In the genomic region with DNA sequence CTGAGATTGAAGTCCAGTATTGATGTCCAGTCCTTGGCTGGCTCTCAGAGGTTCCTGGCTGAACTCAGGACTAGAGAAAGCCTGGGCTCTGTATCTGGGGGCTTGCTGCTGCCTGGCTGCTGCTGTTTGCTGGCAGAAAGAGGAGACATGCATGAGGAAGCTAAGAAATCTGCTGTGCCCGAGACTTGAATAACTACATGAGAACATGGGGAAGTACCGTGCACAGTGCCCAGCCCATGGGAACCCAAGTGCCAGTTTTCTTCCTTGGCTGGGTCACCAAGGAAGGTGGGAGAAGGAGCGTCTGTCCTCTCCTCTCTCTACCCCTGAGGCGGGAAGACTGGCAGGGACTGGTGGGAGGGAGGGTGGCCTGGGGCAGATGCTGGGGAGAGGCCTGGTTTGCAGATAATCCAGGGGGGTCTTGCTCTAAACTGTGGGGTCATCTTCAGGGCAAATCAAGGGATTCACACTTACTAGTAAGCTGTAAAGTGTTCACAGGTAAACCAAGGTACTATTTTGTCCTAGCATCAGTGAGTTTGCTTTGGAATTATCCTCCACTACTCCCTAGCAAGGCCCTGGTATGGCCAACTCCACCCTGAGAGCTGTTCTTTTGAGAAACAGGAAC, we compare ENCODE assay signal across 8 cellular contexts. TPM values are rescaled to one million over a fixed set of nuclear protein-coding genes. Genes with fewer than 3 reads are reported as not detected.
DNase-seq lines count a peak whose midpoint lies in the region; ATAC-seq and TF ChIP-seq lines count a peak whose summit lies in the region.
"Had no signal": no experiment of that assay in that cellular context is flagged by ENCODE, and none has a peak within 500 bp of the region (broad histone marks: within the 10 kb centered on the region; RNA-seq: fewer than 3 reads in every experiment).

No MANE protein-coding gene starts in this region.

- H3K4me3 ChIP-seq in ascending aorta (no peak overlapping the region), tibial artery (no peak overlapping the region)

- ATAC-seq in HG03196 (IDR thresholded peaks at IDR 0.05; ENCODE audit: unreplicated experiment) (peak; percentile 46), HG03342 (IDR thresholded peaks at IDR 0.05; ENCODE audit: unreplicated experiment) (no peak)

- H3K36me3 ChIP-seq in ascending aorta (no peaks in the 10 kb centered on the region), tibial artery (no peaks in the 10 kb centered on the region)

- peak overlapping the region; percentile 72 to 86 for H3K27ac ChIP-seq in ascending aorta
- H3K27ac ChIP-seq in tibial artery: peak overlapping the region; percentile 71 to 84

- intact Hi-C loops in ascending aorta (cut with DNase I) (no loop called here), tibial artery (cut with DNase I; ENCODE audit: low total_unique reads) (no loop called here)

- DNase-seq in ascending aorta (ENCODE audit: low spot score in 2 of 2) (peak in 1 of 2 donors; percentile 63), medulla oblongata (ENCODE audit: extremely low spot score) (peak; percentile 50), tibial artery (peak; percentile 23 to 64), NCI-H446 (lab: John Stamatoyannopoulos, UW) (no peak), Ammon's horn (ENCODE audit: low spot score) (no peak)
- DNase-seq: NCI-H1092 had no signal

- H3K27me3 ChIP-seq in ascending aorta: no peaks in the 10 kb centered on the region
- H3K27me3 ChIP-seq in tibial artery: no peaks in the 10 kb centered on the region

- no peak for TF ChIP-seq CTCF in ascending aorta (IDR thresholded peaks at IDR 0.05)
- no peak for TF ChIP-seq CTCF in tibial artery (IDR thresholded peaks at IDR 0.05)

- H3K9me3 ChIP-seq in ascending aorta (peaks cover under 1% of the 10 kb centered on the region in 2 donors), tibial artery (no peaks in the 10 kb centered on the region)

- H3K4me1 ChIP-seq in ascending aorta (peaks cover 10 to 13% of the 10 kb centered on the region in 2 donors), tibial artery (peaks cover 0 to 38% (median 27%) of the 10 kb centered on the region in 4 donors)

RNA-seq across cellular contexts. Expression of gene ZFP36L1, which starts 13.8 kb away (rescaled TPM):
- total RNA-seq in ascending aorta: 772 TPM

Comparison
In these comparisons a context has a peak if more than half of its experiments do, and no peak if none do; other contexts are left out.
1. DNase-seq: peak in medulla oblongata (single experiment) and tibial artery (2 of 2); none in NCI-H446 (0 of 2) and Ammon's horn (single experiment).